25 cellular contexts compared by ENCODE assay signal in the genomic region with DNA sequence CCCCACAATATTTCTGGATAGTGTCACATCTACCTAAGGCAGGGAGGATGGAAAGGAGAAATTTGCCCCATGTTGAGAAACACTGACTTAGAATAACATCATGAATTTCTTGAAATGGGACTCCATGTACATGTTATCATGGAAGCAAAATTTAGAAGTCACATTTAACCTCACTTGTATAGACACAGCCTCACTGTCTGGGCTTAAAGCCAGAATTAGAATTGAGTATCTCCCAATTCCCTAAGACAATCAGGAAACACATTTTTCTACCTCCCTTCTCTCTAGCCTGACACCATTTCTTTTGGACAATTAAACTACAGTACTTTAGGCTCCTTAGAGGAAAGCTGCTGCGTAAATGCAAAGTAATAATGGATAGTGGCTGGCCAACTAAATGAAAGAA.
DNase-seq lines count a peak whose midpoint lies in the region; ATAC-seq, FAIRE-seq and TF ChIP-seq lines count a peak whose summit lies in the region.
"Had no signal": no experiment of that assay in that cellular context is flagged by ENCODE, and none has a peak within 500 bp of the region (broad histone marks: within the 10 kb centered on the region; RNA-seq: fewer than 3 reads in every experiment).

No MANE protein-coding gene starts in this region.

- H3K4me3 ChIP-seq in astrocyte (ENCODE audit: insufficient read depth, low read depth, low read length) (no peak overlapping the region), fibroblast of lung (replicated peaks in 1 of 4; ENCODE audit: control extremely low read depth in 1 of 4, insufficient read depth in 1 of 4, low read depth in 3 of 4, low read length in 4 of 4) (no peak overlapping the region), GM23338 (no peak overlapping the region)
- H3K4me3 ChIP-seq: GM12878, SK-N-MC had no signal

- no peak for FAIRE-seq in astrocyte (lab: Jason Lieb, UNC)
- FAIRE-seq in GM19239 (lab: Jason Lieb, UNC), result no peak
- FAIRE-seq: GM12878, H54, HepG2, RCC 7860 had no signal

- H2AFZ ChIP-seq in astrocyte (ENCODE audit: low read depth, low read length) (no peak overlapping the region), fibroblast of lung (ENCODE audit: low read length) (no peak overlapping the region), GM23338 (no peak overlapping the region)

- ATAC-seq in GM23338, result no peak
- ATAC-seq: GM12878, HepG2 had no signal

- H3K4me1 ChIP-seq in astrocyte (ENCODE audit: insufficient read depth, low read length) (no peaks in the 10 kb centered on the region), fibroblast of lung (ENCODE audit: control insufficient read depth, extremely low read depth, insufficient read depth, low read length) (no peaks in the 10 kb centered on the region), GM23338 (ENCODE audit: insufficient read depth) (no peaks in the 10 kb centered on the region)
- H3K4me1 ChIP-seq: BE2C, Caco-2 had no signal

- H3K79me2 ChIP-seq in astrocyte (ENCODE audit: insufficient read depth, low read length), result no peaks in the 10 kb centered on the region
- no peaks in the 10 kb centered on the region for H3K79me2 ChIP-seq in fibroblast of lung (ENCODE audit: control insufficient read depth, insufficient read depth, low read length)
- H3K79me2 ChIP-seq in GM23338 (replicated peaks; ENCODE audit: insufficient read depth), result no peaks in the 10 kb centered on the region

- TF ChIP-seq CTCF in astrocyte (IDR thresholded peaks at IDR 0.05; ENCODE audit: insufficient read depth, low read depth, low read length) (no peak), fibroblast of lung (conservative IDR thresholded peaks at IDR 0.05 in 1 of 2, IDR thresholded peaks at IDR 0.05 in 1 of 2; ENCODE audit: low read depth in 1 of 2, low read length in 2 of 2) (no peak), nephron (IDR thresholded peaks at IDR 0.05; ENCODE audit: unreplicated experiment in 3 of 3) (no peak), GM23338 (conservative IDR thresholded peaks at IDR 0.05; ENCODE audit: low read depth in 2 of 2) (no peak)

- no peaks in the 10 kb centered on the region for H3K36me3 Mint-ChIP-seq in astrocyte (ENCODE audit: low read depth, unreplicated experiment)
- H3K36me3 Mint-ChIP-seq in nephron (ENCODE audit: low read depth), result no peaks in the 10 kb centered on the region
- no peaks in the 10 kb centered on the region for H3K36me3 Mint-ChIP-seq in GM23338 (ENCODE audit: low read depth)
- H3K36me3 Mint-ChIP-seq: CD4-positive, CD25-positive, alpha-beta regulatory T cell had no signal

- no peak overlapping the region for H3K9ac ChIP-seq in astrocyte (ENCODE audit: low read length)
- no peak overlapping the region for H3K9ac ChIP-seq in fibroblast of lung (ENCODE audit: insufficient read depth, low read length)

- H3K27ac Mint-ChIP-seq in astrocyte (ENCODE audit: unreplicated experiment) (no peak overlapping the region), nephron (peak overlapping the region; percentile 36 to 72 (median 37)), GM23338 (no peak overlapping the region)
- H3K27ac Mint-ChIP-seq: CD4-positive, CD25-positive, alpha-beta regulatory T cell; HFFc6 had no signal

- H3K27me3 ChIP-seq in astrocyte (ENCODE audit: insufficient read depth, low read length), result no peaks in the 10 kb centered on the region
- H3K27me3 ChIP-seq in fibroblast of lung (ENCODE audit: control insufficient read depth, insufficient read depth, low read length), result no peaks in the 10 kb centered on the region
- H3K27me3 ChIP-seq in GM23338 (ENCODE audit: insufficient read depth), result no peaks in the 10 kb centered on the region
- H3K27me3 ChIP-seq: BE2C had no signal

- DNase-seq in DMS 273 (lab: John Stamatoyannopoulos, UW; ENCODE audit: unreplicated experiment), result peak; percentile 2
- DNase-seq in DMS 273 treated with DMSO at 0.1 percent for 48 hours (lab: John Stamatoyannopoulos, UW), result no peak
- DNase-seq in astrocyte (ENCODE audit: low read depth), result peak; percentile 23
- peak; percentile 39 to 54 for DNase-seq in fibroblast of lung (ENCODE audit: low read depth in 2 of 2)
- DNase-seq in stimulated activated CD4-positive, alpha-beta T cell treated with anti-CD3 and anti-CD28 coated beads, Interleukin-15, amount 100 ng/mL, for 24 hours, result no peak
- no peak for DNase-seq in GM19239 (ENCODE audit: insufficient read length, low spot score)
- no peak for DNase-seq in GM23338 (ENCODE audit: low spot score)
- DNase-seq: BE2C; Caco-2; CD4-positive, CD25-positive, alpha-beta regulatory T cell; HFFc6; KG1; MV-4-11; NCI-H1417 treated with DMSO at 0.1 percent for 48 hours; NCI-H187 treated with DMSO at 0.1 percent for 48 hours; NCI-H345; NCI-H526; SHP77 had no signal

- H3K27ac ChIP-seq in astrocyte (ENCODE audit: low read depth, low read length) (no peak overlapping the region), fibroblast of lung (ENCODE audit: insufficient read depth, low read length) (no peak overlapping the region), GM23338 (ENCODE audit: low read depth) (no peak overlapping the region)
- H3K27ac ChIP-seq: 22Rv1, SK-N-MC had no signal

- H3K4me2 ChIP-seq in astrocyte (ENCODE audit: low read length) (no peak overlapping the region), fibroblast of lung (ENCODE audit: extremely low read depth, insufficient read depth, low read length) (no peak overlapping the region), GM23338 (no peak overlapping the region)

- no peaks in the 10 kb centered on the region for H3F3A ChIP-seq in GM23338 (replicated peaks; ENCODE audit: low read depth)

- H4K20me1 ChIP-seq in astrocyte (ENCODE audit: insufficient read depth, low read length) (no peaks in the 10 kb centered on the region), fibroblast of lung (ENCODE audit: control insufficient read depth, extremely low read depth, insufficient read depth, low read length) (no peaks in the 10 kb centered on the region), GM23338 (replicated peaks; ENCODE audit: insufficient read depth) (no peaks in the 10 kb centered on the region)

- H3K9me3 ChIP-seq in astrocyte (ENCODE audit: insufficient read depth, low read depth, low read length), result no peaks in the 10 kb centered on the region
- H3K9me3 ChIP-seq in fibroblast of lung (ENCODE audit: control insufficient read depth, insufficient read depth, low read depth, low read length), result no peaks in the 10 kb centered on the region
- H3K9me3 ChIP-seq: BE2C, Caco-2 had no signal

- H3K9me3 Mint-ChIP-seq in astrocyte (ENCODE audit: unreplicated experiment) (no peaks in the 10 kb centered on the region), nephron (no peaks in the 10 kb centered on the region), GM23338 (no peaks in the 10 kb centered on the region; the same call in 1 of the 3 replicates)

- H3K4me3 Mint-ChIP-seq in astrocyte (ENCODE audit: unreplicated experiment) (no peak overlapping the region), nephron (no peak overlapping the region), GM23338 (no peak overlapping the region)
- H3K4me3 Mint-ChIP-seq: CD4-positive, CD25-positive, alpha-beta regulatory T cell; HFFc6 had no signal

- no peaks in the 10 kb centered on the region for H3K27me3 Mint-ChIP-seq in astrocyte (ENCODE audit: low read depth, unreplicated experiment)
- peaks cover 2% of the 10 kb centered on the region for H3K27me3 Mint-ChIP-seq in nephron (ENCODE audit: low read depth)
- no peaks in the 10 kb centered on the region for H3K27me3 Mint-ChIP-seq in GM23338 (ENCODE audit: insufficient read depth, low read depth, poor library complexity)
- H3K27me3 Mint-ChIP-seq: CD4-positive, CD25-positive, alpha-beta regulatory T cell had no signal

- H3K36me3 ChIP-seq in astrocyte (ENCODE audit: insufficient read depth, low read length), result no peaks in the 10 kb centered on the region
- H3K36me3 ChIP-seq in fibroblast of lung (ENCODE audit: control insufficient read depth, insufficient read depth, low read length), result no peaks in the 10 kb centered on the region
- H3K36me3 ChIP-seq in GM23338 (ENCODE audit: insufficient read depth), result no peaks in the 10 kb centered on the region
- H3K36me3 ChIP-seq: BE2C had no signal

- peaks cover 8% of the 10 kb centered on the region for H3K9me2 ChIP-seq in GM23338 (ENCODE audit: insufficient read depth)

- H3K4me1 Mint-ChIP-seq in astrocyte (ENCODE audit: low read depth, unreplicated experiment), result no peaks in the 10 kb centered on the region
- peaks cover 7% of the 10 kb centered on the region for H3K4me1 Mint-ChIP-seq in nephron
- no peaks in the 10 kb centered on the region for H3K4me1 Mint-ChIP-seq in GM23338
- H3K4me1 Mint-ChIP-seq: CD4-positive, CD25-positive, alpha-beta regulatory T cell had no signal

TF ChIP-seq in GM23338, 12 proteins besides CTCF, POLR2A, EP300 and RAD21 (continues in another document):
- TF ChIP-seq EZH2 (IDR thresholded peaks at IDR 0.05; ENCODE audit: low read depth, unreplicated experiment), result no peak

Comparison
In these comparisons a context has a peak if more than half of its experiments do, and no peak if none do; other contexts are left out.
1. DNase-seq: peak in DMS 273 (single experiment), astrocyte (single experiment) and fibroblast of lung (2 of 2); none in DMS 273 treated with DMSO at 0.1 percent for 48 hours (single experiment), stimulated activated CD4-positive, alpha-beta T cell treated with anti-CD3 and anti-CD28 coated beads, Interleukin-15, amount 100 ng/mL, for 24 hours (single experiment), GM19239 (single experiment) and GM23338 (single experiment).
2. H3K27ac Mint-ChIP-seq: peak in nephron (3 of 3); none in astrocyte (single experiment) and GM23338 (single experiment).